8 cellular contexts compared by ENCODE assay signal in the genomic region with DNA sequence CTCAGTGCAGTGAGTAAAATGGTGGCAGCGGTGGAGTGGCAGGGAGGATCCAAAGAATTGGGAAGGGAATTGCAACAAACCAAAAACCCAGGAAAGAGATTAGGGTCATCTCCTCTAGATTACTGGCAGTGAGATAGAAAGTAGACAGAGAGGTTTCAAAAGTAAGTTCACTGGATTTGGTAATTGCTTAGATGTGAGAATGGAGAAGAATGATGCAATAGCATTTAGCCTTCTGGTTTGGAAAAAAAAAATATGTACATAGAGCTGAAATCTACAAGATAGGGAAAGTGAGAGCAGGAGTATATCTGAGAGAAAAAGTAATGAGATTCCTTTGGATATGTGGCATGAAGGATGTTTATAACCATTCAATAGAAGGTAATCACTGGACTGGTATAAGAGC.
"Had no signal": no experiment of that assay in that cellular context is flagged by ENCODE, and none has a peak within 500 bp of the region (broad histone marks: within the 10 kb centered on the region; RNA-seq: fewer than 3 reads in every experiment).

No MANE protein-coding gene starts in this region.

- H2AFZ ChIP-seq: GM23248 had no signal

- H3K4me1 ChIP-seq: HAP-1 had no signal

- ATAC-seq: HCT116 had no signal

- H3K9me3 ChIP-seq: HAP-1 had no signal

- H3K4me3 ChIP-seq: GM23248, HAP-1 had no signal

- H3K36me3 ChIP-seq: HAP-1 had no signal

- H3K9ac ChIP-seq: GM23248 had no signal

- H3K27ac ChIP-seq: GM23248, HL-60 had no signal

- DNase-seq: GM23248, GOT3, H7, HFFc6, KBM-7 had no signal
